In genomic region chr1:61724721-61725694, GRCh38 we compare ENCODE assay signal across 8 cellular contexts. TPM values are rescaled to one million over a fixed set of nuclear protein-coding genes. Genes with fewer than 3 reads are reported as not detected.
DNase-seq lines count a peak whose midpoint lies in the region; TF ChIP-seq lines count a peak whose summit lies in the region.

Gene TM2D1, minus strand, starts transcription at chr1:61725141. Its CDS starts 21 bp downstream, at chr1:61725120.

- CTCF ChIA-PET in HEK293T (lab: Yijun Ruan, JAX), result no interaction called here
- CTCF ChIA-PET in activated naive CD4-positive, alpha-beta T cell treated with anti-CD3 and anti-CD28 coated beads, Interleukin-2, amount 10 ng/mL, durations not matched to agents 7 days and 5 days (lab: Charles Lee), result no interaction called here

- peaks cover 9% of the 10 kb centered on the region for H3K27me3 Mint-ChIP-seq in activated naive CD4-positive, alpha-beta T cell treated with anti-CD3 and anti-CD28 coated beads, Interleukin-2, amount 10 ng/mL, durations not matched to agents 7 days and 5 days

- H3K27me3 ChIP-seq in suprapubic skin, result no peaks in the 10 kb centered on the region

- H3K4me3 ChIP-seq in suprapubic skin, result peak within 1 kb of the TSS; percentile 97

- peak; percentile 78 to 98 for TF ChIP-seq POLR2A in suprapubic skin (IDR thresholded peaks at IDR 0.05)

- H3K36me3 ChIP-seq in suprapubic skin, result peaks cover 11% of the 10 kb centered on the region

- POLR2A ChIA-PET in HEK293T (lab: Yijun Ruan, JAX), result interaction anchor here (0.6 to 1.1 kb wide), 3 partner anchors 11 to 18 kb away, joined by 3 to 4 read pairs (median 4); no protein-coding TSS in a partner anchor

- peaks cover 7% of the 10 kb centered on the region for H3K36me3 Mint-ChIP-seq in activated naive CD4-positive, alpha-beta T cell treated with anti-CD3 and anti-CD28 coated beads, Interleukin-2, amount 10 ng/mL, durations not matched to agents 7 days and 5 days

- no peak for TF ChIP-seq CTCF in suprapubic skin (IDR thresholded peaks at IDR 0.05)

- H3K4me1 ChIP-seq in suprapubic skin, result peaks cover 15% of the 10 kb centered on the region

- peak; percentile 83 for DNase-seq in GF-D8 (lab: John Stamatoyannopoulos, UW)
- DNase-seq in HEK293T (ENCODE audit: extremely low spot score), result peak; percentile 98
- peak; percentile 88 for DNase-seq in MV-4-11 (lab: John Stamatoyannopoulos, UW)
- peak; percentile 91 for DNase-seq in SK-N-DZ (ENCODE audit: low spot score)
- peak; percentile 92 for DNase-seq in activated naive CD4-positive, alpha-beta T cell treated with anti-CD3 and anti-CD28 coated beads, Interleukin-2, amount 10 ng/mL, durations not matched to agents 7 days and 5 days
- DNase-seq in globus pallidus (ENCODE audit: low spot score), result peak; percentile 90
- DNase-seq in nucleus accumbens (lab: John Stamatoyannopoulos, UW), result peak; percentile 11 to 93 (median 84)
- DNase-seq in suprapubic skin (ENCODE audit: low spot score in 2 of 2), result peak; percentile 93 to 94

- H3K4me1 Mint-ChIP-seq in activated naive CD4-positive, alpha-beta T cell treated with anti-CD3 and anti-CD28 coated beads, Interleukin-2, amount 10 ng/mL, durations not matched to agents 7 days and 5 days, result peaks cover 24% of the 10 kb centered on the region

- peak within 1 kb of the TSS; percentile 90 for H3K4me3 Mint-ChIP-seq in activated naive CD4-positive, alpha-beta T cell treated with anti-CD3 and anti-CD28 coated beads, Interleukin-2, amount 10 ng/mL, durations not matched to agents 7 days and 5 days

- peak within 1 kb of the TSS; percentile 95 for H3K27ac ChIP-seq in suprapubic skin

- TF ChIP-seq EP300 in suprapubic skin (IDR thresholded peaks at IDR 0.05), result no peak

- under 1% methylated on average over 39 of the region's 46 CpGs for WGBS in suprapubic skin

- H3K27ac Mint-ChIP-seq in activated naive CD4-positive, alpha-beta T cell treated with anti-CD3 and anti-CD28 coated beads, Interleukin-2, amount 10 ng/mL, durations not matched to agents 7 days and 5 days, result peak within 1 kb of the TSS; percentile 92

- H3K9me3 ChIP-seq in suprapubic skin, result no peaks in the 10 kb centered on the region

- no peaks in the 10 kb centered on the region for H3K9me3 Mint-ChIP-seq in activated naive CD4-positive, alpha-beta T cell treated with anti-CD3 and anti-CD28 coated beads, Interleukin-2, amount 10 ng/mL, durations not matched to agents 7 days and 5 days

TF ChIP-seq in HEK293T, 16 proteins besides CTCF, POLR2A, EP300 and RAD21:
- TF ChIP-seq ELF4 (IDR thresholded peaks at IDR 0.05) (peak; percentile 99), TARDBP (IDR thresholded peaks at IDR 0.05) (peak; percentile 41; the same call in 1 of the 2 replicates), HDGF (IDR thresholded peaks at IDR 0.05; ENCODE audit: borderline replicate concordance) (no peak), L3MBTL2 (conservative IDR thresholded peaks at IDR 0.05) (peak; percentile 98), BHLHE40 (IDR thresholded peaks at IDR 0.05; ENCODE audit: borderline replicate concordance) (no peak), CTBP1 (IDR thresholded peaks at IDR 0.05; ENCODE audit: borderline replicate concordance) (peak; percentile 5; the same call in 1 of the 2 replicates), LEF1 (IDR thresholded peaks at IDR 0.05; ENCODE audit: borderline replicate concordance) (no peak), FOXK2 (IDR thresholded peaks at IDR 0.05) (peak; percentile 77; the same call in 1 of the 2 replicates), NFRKB (IDR thresholded peaks at IDR 0.05) (peak; percentile 96)

RNA-seq across cellular contexts. Expression of gene TM2D1, which starts in this region (rescaled TPM):
- polyA plus RNA-seq in SK-N-DZ (2014; cell fraction: cytosol; rRNA removed), result 53.1 and 74.9 TPM in 2 replicates
- polyA plus RNA-seq in SK-N-DZ (2014; cell fraction: nucleus; rRNA removed), result 28.8 and 45.3 TPM in 2 replicates
- 10 to 100 TPM; 37.6 to 67.2 (median 52.8) TPM for total RNA-seq in suprapubic skin

Comparison
In these comparisons a context has a peak if more than half of its experiments do, and no peak if none do; other contexts are left out.
1. Peak in every context shown above with its lines: DNase-seq, H3K4me3 ChIP-seq and H3K27ac ChIP-seq.